Comparison of ENCODE assay signal across 1 cellular context in genomic region chr14:31420319-31421081, GRCh38.
TF ChIP-seq lines count a peak whose summit lies in the region.

Gene HEATR5A, minus strand, starts transcription at chr14:31420550. Its CDS starts 17,575 bp downstream, at chr14:31402975.

TF ChIP-seq in HEK293, 187 proteins besides CTCF, POLR2A, EP300 and RAD21 (continued from another document):
- TF ChIP-seq, protein P1, sequence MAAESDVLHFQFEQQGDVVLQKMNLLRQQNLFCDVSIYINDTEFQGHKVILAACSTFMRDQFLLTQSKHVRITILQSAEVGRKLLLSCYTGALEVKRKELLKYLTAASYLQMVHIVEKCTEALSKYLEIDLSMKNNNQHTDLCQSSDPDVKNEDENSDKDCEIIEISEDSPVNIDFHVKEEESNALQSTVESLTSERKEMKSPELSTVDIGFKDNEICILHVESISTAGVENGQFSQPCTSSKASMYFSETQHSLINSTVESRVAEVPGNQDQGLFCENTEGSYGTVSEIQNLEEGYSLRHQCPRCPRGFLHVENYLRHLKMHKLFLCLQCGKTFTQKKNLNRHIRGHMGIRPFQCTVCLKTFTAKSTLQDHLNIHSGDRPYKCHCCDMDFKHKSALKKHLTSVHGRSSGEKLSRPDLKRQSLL (tag by site-specific recombination; IDR thresholded peaks at IDR 0.05): peak; percentile 48; the same call in 1 of the 2 replicates
- no peak for TF ChIP-seq PRDM4 (tag by site-specific recombination; IDR thresholded peaks at IDR 0.05)
- TF ChIP-seq ZNF561 (tag by site-specific recombination; IDR thresholded peaks at IDR 0.05; ENCODE audit: borderline replicate concordance): peak; percentile 91
- peak; percentile 97 for TF ChIP-seq KLF9 (tag by site-specific recombination; IDR thresholded peaks at IDR 0.05; ENCODE audit: low read depth)
- TF ChIP-seq, protein P2, sequence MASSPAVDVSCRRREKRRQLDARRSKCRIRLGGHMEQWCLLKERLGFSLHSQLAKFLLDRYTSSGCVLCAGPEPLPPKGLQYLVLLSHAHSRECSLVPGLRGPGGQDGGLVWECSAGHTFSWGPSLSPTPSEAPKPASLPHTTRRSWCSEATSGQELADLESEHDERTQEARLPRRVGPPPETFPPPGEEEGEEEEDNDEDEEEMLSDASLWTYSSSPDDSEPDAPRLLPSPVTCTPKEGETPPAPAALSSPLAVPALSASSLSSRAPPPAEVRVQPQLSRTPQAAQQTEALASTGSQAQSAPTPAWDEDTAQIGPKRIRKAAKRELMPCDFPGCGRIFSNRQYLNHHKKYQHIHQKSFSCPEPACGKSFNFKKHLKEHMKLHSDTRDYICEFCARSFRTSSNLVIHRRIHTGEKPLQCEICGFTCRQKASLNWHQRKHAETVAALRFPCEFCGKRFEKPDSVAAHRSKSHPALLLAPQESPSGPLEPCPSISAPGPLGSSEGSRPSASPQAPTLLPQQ (tag by site-specific recombination; IDR thresholded peaks at IDR 0.05): peak; percentile 55
- TF ChIP-seq ZNF335 (tag by site-specific recombination; conservative IDR thresholded peaks at IDR 0.05): peak; percentile 83
- TF ChIP-seq ZNF610 (tag by site-specific recombination; IDR thresholded peaks at IDR 0.05; ENCODE audit: borderline replicate concordance): 0 out of 2 replicates have a peak, but pooled peaks have one; percentile 7
- no peak for TF ChIP-seq ZNF843 (tag by site-specific recombination; IDR thresholded peaks at IDR 0.05)
- no peak; the same call in 1 of the 2 replicates for TF ChIP-seq SP2 (tag by site-specific recombination; IDR thresholded peaks at IDR 0.05)
- 0 out of 2 replicates have a peak, but pooled peaks have one; percentile 51 for TF ChIP-seq HOXC10 (CRISPR knock-in tag; IDR thresholded peaks at IDR 0.05)
- peak; percentile 66 for TF ChIP-seq KLF17 (tag by site-specific recombination; IDR thresholded peaks at IDR 0.05)
- TF ChIP-seq SP7 (tag by site-specific recombination; IDR thresholded peaks at IDR 0.05): peak; percentile 54; the same call in 1 of the 2 replicates
- TF ChIP-seq SALL2 (tag by site-specific recombination; IDR thresholded peaks at IDR 0.05; ENCODE audit: borderline replicate concordance): no peak
- peak; percentile 35; the same call in 1 of the 2 replicates for TF ChIP-seq ZFHX2 (tag by site-specific recombination; conservative IDR thresholded peaks at IDR 0.05)
- peak; percentile 82 for TF ChIP-seq ZNF660 (tag by site-specific recombination; IDR thresholded peaks at IDR 0.05)
- no peak for TF ChIP-seq ZBTB21 (tag by site-specific recombination; IDR thresholded peaks at IDR 0.05)
- TF ChIP-seq ZBTB7A (tag by site-specific recombination; IDR thresholded peaks at IDR 0.05; ENCODE audit: low read depth): peak; percentile 78
- TF ChIP-seq, protein P3, sequence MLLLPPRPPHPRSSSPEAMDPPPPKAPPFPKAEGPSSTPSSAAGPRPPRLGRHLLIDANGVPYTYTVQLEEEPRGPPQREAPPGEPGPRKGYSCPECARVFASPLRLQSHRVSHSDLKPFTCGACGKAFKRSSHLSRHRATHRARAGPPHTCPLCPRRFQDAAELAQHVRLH (tag by site-specific recombination; IDR thresholded peaks at IDR 0.05): no peak
- TF ChIP-seq, protein P4, sequence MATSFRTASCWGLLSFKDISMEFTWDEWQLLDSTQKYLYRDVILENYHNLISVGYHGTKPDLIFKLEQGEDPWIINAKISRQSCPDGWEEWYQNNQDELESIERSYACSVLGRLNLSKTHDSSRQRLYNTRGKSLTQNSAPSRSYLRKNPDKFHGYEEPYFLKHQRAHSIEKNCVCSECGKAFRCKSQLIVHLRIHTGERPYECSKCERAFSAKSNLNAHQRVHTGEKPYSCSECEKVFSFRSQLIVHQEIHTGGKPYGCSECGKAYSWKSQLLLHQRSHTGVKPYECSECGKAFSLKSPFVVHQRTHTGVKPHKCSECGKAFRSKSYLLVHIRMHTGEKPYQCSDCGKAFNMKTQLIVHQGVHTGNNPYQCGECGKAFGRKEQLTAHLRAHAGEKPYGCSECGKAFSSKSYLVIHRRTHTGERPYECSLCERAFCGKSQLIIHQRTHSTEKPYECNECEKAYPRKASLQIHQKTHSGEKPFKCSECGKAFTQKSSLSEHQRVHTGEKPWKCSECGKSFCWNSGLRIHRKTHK (tag by site-specific recombination; IDR thresholded peaks at IDR 0.05): no peak
- peak; percentile 80 for TF ChIP-seq GLIS2 (tag by site-specific recombination; IDR thresholded peaks at IDR 0.05)
- 0 out of 2 replicates have a peak, but pooled peaks have one; percentile 21 for TF ChIP-seq ZNF596 (tag by site-specific recombination; IDR thresholded peaks at IDR 0.05)
- TF ChIP-seq KLF8 (tag by site-specific recombination; IDR thresholded peaks at IDR 0.05): peak; percentile 85; the same call in 1 of the 2 replicates
- TF ChIP-seq, protein P5, sequence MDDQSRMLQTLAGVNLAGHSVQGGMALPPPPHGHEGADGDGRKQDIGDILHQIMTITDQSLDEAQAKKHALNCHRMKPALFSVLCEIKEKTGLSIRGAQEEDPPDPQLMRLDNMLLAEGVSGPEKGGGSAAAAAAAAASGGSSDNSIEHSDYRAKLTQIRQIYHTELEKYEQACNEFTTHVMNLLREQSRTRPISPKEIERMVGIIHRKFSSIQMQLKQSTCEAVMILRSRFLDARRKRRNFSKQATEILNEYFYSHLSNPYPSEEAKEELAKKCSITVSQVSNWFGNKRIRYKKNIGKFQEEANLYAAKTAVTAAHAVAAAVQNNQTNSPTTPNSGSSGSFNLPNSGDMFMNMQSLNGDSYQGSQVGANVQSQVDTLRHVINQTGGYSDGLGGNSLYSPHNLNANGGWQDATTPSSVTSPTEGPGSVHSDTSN (CRISPR knock-in tag; IDR thresholded peaks at IDR 0.05): peak; percentile 66; the same call in 1 of the 2 replicates
- peak; percentile 80 for TF ChIP-seq KLF1 (tag by site-specific recombination; IDR thresholded peaks at IDR 0.05)
- no peak for TF ChIP-seq ZNF747 (tag by site-specific recombination; IDR thresholded peaks at IDR 0.05)
- peak; percentile 41; the same call in 1 of the 2 replicates for TF ChIP-seq ZNF394 (tag by site-specific recombination; IDR thresholded peaks at IDR 0.05; ENCODE audit: borderline replicate concordance)
- TF ChIP-seq ZNF600 (tag by site-specific recombination; IDR thresholded peaks at IDR 0.05): peak; percentile 98
- peak; percentile 37; the same call in 1 of the 2 replicates for TF ChIP-seq ZBTB44 (tag by site-specific recombination; IDR thresholded peaks at IDR 0.05)
- no peak for TF ChIP-seq ZNF354C (tag by site-specific recombination; IDR thresholded peaks at IDR 0.05; ENCODE audit: borderline replicate concordance, low read depth)
- TF ChIP-seq ZNF623 (tag by site-specific recombination; IDR thresholded peaks at IDR 0.05): no peak
- 0 out of 2 replicates have a peak, but pooled peaks have one; percentile 29 for TF ChIP-seq ZNF391 (tag by site-specific recombination; IDR thresholded peaks at IDR 0.05; ENCODE audit: borderline replicate concordance, low read depth)
- TF ChIP-seq ZBTB8A (tag by site-specific recombination; IDR thresholded peaks at IDR 0.05): peak; percentile 63
